Comparison of ENCODE assay signal across 19 cellular contexts in the genomic region with DNA sequence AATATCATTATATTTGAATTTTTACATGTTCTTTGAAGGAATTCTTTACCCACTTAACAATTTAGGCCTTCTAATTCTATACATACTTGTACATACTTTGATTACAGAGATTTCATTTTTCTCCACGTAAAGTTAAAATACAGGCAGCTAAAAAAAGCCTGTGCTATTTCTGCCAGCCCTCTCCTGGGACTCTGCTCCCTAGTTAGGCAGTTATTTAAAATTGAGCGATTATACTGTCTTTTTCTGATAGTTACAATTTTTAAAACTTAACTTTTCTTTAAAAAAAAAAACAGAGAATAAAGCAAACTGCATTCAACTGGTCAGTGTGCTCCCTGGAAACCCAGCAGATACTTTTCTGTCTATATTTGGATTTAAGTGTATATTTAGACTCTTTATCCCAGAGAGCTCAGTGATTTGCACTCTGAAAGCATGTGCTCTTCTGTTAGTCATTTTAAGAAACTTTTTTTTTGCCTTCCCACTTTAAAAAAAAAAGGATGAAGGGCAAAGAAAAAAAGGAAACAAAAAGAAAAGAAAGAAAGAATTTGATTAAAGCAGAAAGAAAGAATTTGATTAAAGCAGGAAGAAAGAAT. TPM values are rescaled to one million over a fixed set of nuclear protein-coding genes. Genes with fewer than 3 reads are reported as not detected.
DNase-seq lines count a peak whose midpoint lies in the region; ATAC-seq and TF ChIP-seq lines count a peak whose summit lies in the region.
"Had no signal": no experiment of that assay in that cellular context is flagged by ENCODE, and none has a peak within 500 bp of the region (broad histone marks: within the 10 kb centered on the region; RNA-seq: fewer than 3 reads in every experiment).

No MANE protein-coding gene starts in this region.

- no peaks in the 10 kb centered on the region for H3K27me3 ChIP-seq in BLaER1 treated with 17β-estradiol and CSF1 and Interleukin-3, amounts not matched to agents 10 nM and 100 nM
- peaks cover 2% of the 10 kb centered on the region for H3K27me3 ChIP-seq in IMR-90 (ENCODE audit: control insufficient read depth, insufficient read depth, low read length)
- no peaks in the 10 kb centered on the region for H3K27me3 ChIP-seq in brain microvascular endothelial cell (replicated peaks)
- no peaks in the 10 kb centered on the region for H3K27me3 ChIP-seq in mesenchymal stem cell (ENCODE audit: control insufficient read depth in 1 of 2, insufficient read depth in 1 of 2, low read length in 2 of 2)
- no peaks in the 10 kb centered on the region for H3K27me3 ChIP-seq in uterus
- no peaks in the 10 kb centered on the region for H3K27me3 ChIP-seq in prostate gland (replicated peaks; ENCODE audit: insufficient read depth)
- H3K27me3 ChIP-seq: foreskin keratinocyte, testis had no signal

- H3K23ac ChIP-seq in IMR-90 (ENCODE audit: low read depth, low read length) (no peak overlapping the region), mesenchymal stem cell (ENCODE audit: low read length in 2 of 2) (no peak overlapping the region)

- H2BK15ac ChIP-seq in IMR-90 (ENCODE audit: low read depth, low read length) (no peak overlapping the region), mesenchymal stem cell (ENCODE audit: low read depth, poor library complexity, severe bottlenecking) (no peak overlapping the region)

- H4K8ac ChIP-seq in IMR-90 (ENCODE audit: low read depth in 2 of 2, low read length in 2 of 2) (no peak overlapping the region), mesenchymal stem cell (ENCODE audit: low read length) (no peak overlapping the region)

- H3K18ac ChIP-seq in IMR-90 (ENCODE audit: low read depth, low read length) = no peak overlapping the region
- H3K18ac ChIP-seq in mesenchymal stem cell (ENCODE audit: low read depth in 1 of 2, low read length in 2 of 2) = no peak overlapping the region

- H4K5ac ChIP-seq in IMR-90 (ENCODE audit: low read depth, low read length) = no peak overlapping the region

- H3K4me1 ChIP-seq in BLaER1 treated with 17β-estradiol and CSF1 and Interleukin-3, amounts not matched to agents 10 nM and 100 nM = peaks cover 22 to 73% (median 47%) of the 10 kb centered on the region in 10 experiments
- peaks cover 4% of the 10 kb centered on the region for H3K4me1 ChIP-seq in IMR-90 (ENCODE audit: control insufficient read depth, insufficient read depth, low read length)
- no peaks in the 10 kb centered on the region for H3K4me1 ChIP-seq in mesenchymal stem cell (ENCODE audit: control insufficient read depth, insufficient read depth, low read depth, low read length)
- no peaks in the 10 kb centered on the region for H3K4me1 ChIP-seq in uterus
- H3K4me1 ChIP-seq in prostate gland (replicated peaks) = no peaks in the 10 kb centered on the region
- H3K4me1 ChIP-seq: foreskin keratinocyte, testis had no signal

- no peaks in the 10 kb centered on the region for H3K9me1 ChIP-seq in IMR-90 (ENCODE audit: insufficient read depth, low read length)

- no peak overlapping the region for H2BK12ac ChIP-seq in mesenchymal stem cell (ENCODE audit: low read length in 2 of 2)

- TF ChIP-seq RAD21 in IMR-90 (IDR thresholded peaks at IDR 0.05; ENCODE audit: low read length) = no peak

- H3K4me3 ChIP-seq in BLaER1 treated with 17β-estradiol and CSF1 and Interleukin-3, amounts not matched to agents 10 nM and 100 nM = peak overlapping the region in 2 of 10 experiments; percentile 16 to 37; a peak in 2 of 20 replicates
- H3K4me3 ChIP-seq in IMR-90 (ENCODE audit: insufficient read depth, low read depth, low read length) = no peak overlapping the region
- H3K4me3 ChIP-seq in brain microvascular endothelial cell (ENCODE audit: low read depth, low read length) = no peak overlapping the region
- H3K4me3 ChIP-seq in mesenchymal stem cell (ENCODE audit: insufficient read depth in 1 of 2, low read depth in 1 of 2, low read length in 2 of 2) = peak overlapping the region in 1 of 2 experiments; percentile 38
- no peak overlapping the region for H3K4me3 ChIP-seq in uterus
- H3K4me3 ChIP-seq in prostate gland = no peak overlapping the region
- H3K4me3 ChIP-seq: GM12878, lung, testis had no signal

- no peak overlapping the region for H2AK9ac ChIP-seq in IMR-90 (replicated peaks; ENCODE audit: low read depth, low read length, poor library complexity)

- in situ Hi-C loops in IMR-90 (cut with MboI; ENCODE audit: low sequenced_read_pairs) = no loop called here
- in situ Hi-C loops in brain microvascular endothelial cell (cut with HindIII; ENCODE audit: low pct_ligation_motif_present, low sequenced_read_pairs) = no loop called here

- H2AK5ac ChIP-seq in IMR-90 (ENCODE audit: low read depth, low read length) (no peak overlapping the region), mesenchymal stem cell (ENCODE audit: low read length, severe bottlenecking) (no peak overlapping the region)

- H3K9me3 ChIP-seq in BLaER1 treated with 17β-estradiol and CSF1 and Interleukin-3, amounts not matched to agents 10 nM and 100 nM (replicated peaks in 1 of 11) = 0 out of 22 replicates have a peak, but pooled peaks cover 0 to 6% (median 0%) of the 10 kb centered on the region in 11 experiments
- H3K9me3 ChIP-seq in IMR-90 (ENCODE audit: control insufficient read depth, insufficient read depth, low read length) (no peaks in the 10 kb centered on the region), mesenchymal stem cell (ENCODE audit: control insufficient read depth, low read length) (no peaks in the 10 kb centered on the region), uterus (no peaks in the 10 kb centered on the region), prostate gland (no peaks in the 10 kb centered on the region)
- H3K9me3 ChIP-seq: testis had no signal

- no peak overlapping the region for H3K56ac ChIP-seq in IMR-90 (ENCODE audit: extremely low read depth, insufficient read depth, low read length)

- no peaks in the 10 kb centered on the region for H4K20me1 ChIP-seq in BLaER1 treated with 17β-estradiol and CSF1 and Interleukin-3, amounts not matched to agents 10 nM and 100 nM
- no peaks in the 10 kb centered on the region for H4K20me1 ChIP-seq in IMR-90 (ENCODE audit: insufficient read depth, low read length)

- no peak overlapping the region for H3K14ac ChIP-seq in IMR-90 (replicated peaks; ENCODE audit: low read depth, low read length)
- H3K14ac ChIP-seq in mesenchymal stem cell (ENCODE audit: low read length in 2 of 2) = no peak overlapping the region

- no peak overlapping the region for H2AFZ ChIP-seq in IMR-90 (replicated peaks; ENCODE audit: low read length, poor library complexity)
- no peak overlapping the region for H2AFZ ChIP-seq in mesenchymal stem cell (ENCODE audit: low read depth, low read length)

- no peak for TF ChIP-seq CTCF in IMR-90 (conservative IDR thresholded peaks at IDR 0.05; ENCODE audit: low read depth, low read length)
- no peak for TF ChIP-seq CTCF in brain microvascular endothelial cell (IDR thresholded peaks at IDR 0.05; ENCODE audit: low read depth, low read length, missing control alignments)
- no peak for TF ChIP-seq CTCF in uterus (IDR thresholded peaks at IDR 0.05)
- TF ChIP-seq CTCF in prostate gland (IDR thresholded peaks at IDR 0.05) = no peak

- TF ChIP-seq POLR2A in IMR-90 (IDR thresholded peaks at IDR 0.05; ENCODE audit: low read depth, low read length) (no peak), uterus (IDR thresholded peaks at IDR 0.05) (no peak), prostate gland (IDR thresholded peaks at IDR 0.05) (no peak)

- H3K4me2 ChIP-seq in BLaER1 treated with 17β-estradiol and CSF1 and Interleukin-3, amounts not matched to agents 10 nM and 100 nM = peak overlapping the region; percentile 28 to 80 (median 60); a peak in 20 of 22 replicates
- H3K4me2 ChIP-seq in IMR-90 (ENCODE audit: low read depth, low read length) (no peak overlapping the region), mesenchymal stem cell (ENCODE audit: low read length, poor library complexity, severe bottlenecking) (no peak overlapping the region)

- H3K9ac ChIP-seq in BLaER1 treated with 17β-estradiol and CSF1 and Interleukin-3, amounts not matched to agents 10 nM and 100 nM = peak overlapping the region in 7 of 11 experiments; percentile 3 to 58 (median 48); a peak in 9 of 22 replicates
- H3K9ac ChIP-seq in IMR-90 (ENCODE audit: low read depth, low read length) (no peak overlapping the region), mesenchymal stem cell (ENCODE audit: low read length) (peak overlapping the region; percentile 87)

- H4K91ac ChIP-seq in IMR-90 (ENCODE audit: insufficient read depth, low read depth, low read length) (no peak overlapping the region), mesenchymal stem cell (ENCODE audit: low read length) (no peak overlapping the region)

- H3K79me1 ChIP-seq in IMR-90 (ENCODE audit: low read depth in 1 of 2, low read length in 2 of 2) (no peaks in the 10 kb centered on the region), mesenchymal stem cell (replicated peaks; ENCODE audit: low read length, poor library complexity, severe bottlenecking) (no peaks in the 10 kb centered on the region)

- H2BK5ac ChIP-seq in IMR-90 (ENCODE audit: low read depth, low read length, poor library complexity, severe bottlenecking) = no peak overlapping the region
- H2BK5ac ChIP-seq in mesenchymal stem cell (ENCODE audit: low read depth, low read length, poor library complexity, severe bottlenecking) = no peak overlapping the region

- H3K4ac ChIP-seq in IMR-90 (ENCODE audit: low read depth, low read length) (no peak overlapping the region), mesenchymal stem cell (ENCODE audit: low read depth in 1 of 2, low read length in 2 of 2) (no peak overlapping the region)

- H3K36me3 ChIP-seq in BLaER1 treated with 17β-estradiol and CSF1 and Interleukin-3, amounts not matched to agents 10 nM and 100 nM = no peaks in the 10 kb centered on the region
- no peaks in the 10 kb centered on the region for H3K36me3 ChIP-seq in IMR-90 (ENCODE audit: control insufficient read depth, insufficient read depth, low read length)
- no peaks in the 10 kb centered on the region for H3K36me3 ChIP-seq in brain microvascular endothelial cell (replicated peaks)
- no peaks in the 10 kb centered on the region for H3K36me3 ChIP-seq in mesenchymal stem cell (ENCODE audit: control insufficient read depth in 1 of 2, insufficient read depth in 2 of 2, low read depth in 1 of 2, low read length in 2 of 2)
- H3K36me3 ChIP-seq in uterus = no peaks in the 10 kb centered on the region
- no peaks in the 10 kb centered on the region for H3K36me3 ChIP-seq in prostate gland

- dilution Hi-C loops in IMR-90 (cut with HindIII; ENCODE audit: low sequenced_read_pairs, unreplicated experiment) = no loop called here

- intact Hi-C loops in IMR-90 (cut with micrococcal nuclease) = no loop called here
- intact Hi-C loops in uterus (cut with DNase I; ENCODE audit: low total_unique reads) = no loop called here
- intact Hi-C loops in prostate gland (cut with DNase I) = no loop called here

- peak overlapping the region in 7 of 11 experiments; percentile 18 to 65 (median 39); a peak in 11 of 22 replicates for H3K27ac ChIP-seq in BLaER1 treated with 17β-estradiol and CSF1 and Interleukin-3, amounts not matched to agents 10 nM and 100 nM
- H3K27ac ChIP-seq in IMR-90 (ENCODE audit: insufficient read depth, low read length) (no peak overlapping the region), brain microvascular endothelial cell (peak overlapping the region; percentile 71), mesenchymal stem cell (ENCODE audit: low read length, poor library complexity, severe bottlenecking) (peak overlapping the region; percentile 90), uterus (peak overlapping the region in 1 of 2 donors; percentile 14), prostate gland (no peak overlapping the region)
- H3K27ac ChIP-seq: foreskin keratinocyte, testis had no signal

- H2BK20ac ChIP-seq in IMR-90 (ENCODE audit: low read depth, low read length) = no peak overlapping the region

- no TSS peak for BruUV-seq in IMR-90 (replicated peaks; lab: Mats Ljungman, UMichigan)

- ATAC-seq in IMR-90 (ENCODE audit: low read depth) = 0 out of 2 replicates have a peak, but pooled peaks have one; percentile 61
- ATAC-seq in HG02870 (IDR thresholded peaks at IDR 0.05; ENCODE audit: unreplicated experiment) = no peak
- ATAC-seq: GM12878 had no signal

- WGBS in IMR-90 (ENCODE audit: extremely low coverage in 2 of 2, insufficient read length in 1 of 2), 2 experiments = no CpG with 5 or more reads among the region's 2 CpGs
- 38% methylated on average over 1 of the region's 2 CpGs for WGBS in mesenchymal stem cell
- 60% methylated on average over 2 of the region's 2 CpGs for WGBS in prostate gland

- POLR2A ChIA-PET in IMR-90 (lab: Charles Lee; ENCODE audit: unreplicated experiment) = no interaction called here

- DNase-seq in IMR-90 (peak; percentile 12), brain microvascular endothelial cell (no peak), mesenchymal stem cell (no peak), uterus (no peak), UCSD-AML1 (lab: John Stamatoyannopoulos, UW; ENCODE audit: unreplicated experiment) (no peak), prostate gland (ENCODE audit: low spot score) (no peak)
- DNase-seq: activated CD4-positive, alpha-beta T cell treated with anti-CD3 and anti-CD28 coated beads for 36 hours; activated CD8-positive, alpha-beta memory T cell treated with anti-CD3 and anti-CD28 coated beads, Interleukin-2, amount 10 ng/mL, durations not matched to agents 7 days and 5 days; CD4-positive, alpha-beta memory T cell; DMS53; hippocampal formation; NCI-H524; nucleus accumbens; testis had no signal

- H2BK120ac ChIP-seq in IMR-90 (ENCODE audit: low read depth, low read length) (no peak overlapping the region), mesenchymal stem cell (ENCODE audit: low read depth, low read length) (no peak overlapping the region)

- CTCF ChIA-PET in IMR-90 (lab: Yijun Ruan, JAX) = interaction anchor here (0.6 to 0.7 kb wide), 2 partner anchors 17 to 73 kb away, joined by 3 to 7 read pairs; no protein-coding TSS in a partner anchor

RNA-seq across cellular contexts. Expression of gene FAM241A, which starts 18.1 kb away (rescaled TPM):
- total RNA-seq in IMR-90 (2012; rRNA removed) (under 0.01 and 0.28 TPM in 2 replicates), uterus (1 to 10 TPM; 2.3 to 8.5 (median 3.5) TPM), prostate gland (1 to 10 TPM; 3.6 to 3.7 TPM)
- 0.19 and 0.24 TPM in 2 replicates for polyA plus RNA-seq in IMR-90 (2012; rRNA removed)
- polyA plus RNA-seq in IMR-90 (2012; cell fraction: cytosol; rRNA removed) = 0.12 and 0.45 TPM in 2 replicates
- polyA plus RNA-seq in IMR-90 (2012; cell fraction: nucleus; rRNA removed; ENCODE audit: low replicate concordance) = 0.04 and 0.14 TPM in 2 replicates
- polyA plus RNA-seq in mesenchymal stem cell (2013, experiment 1 of 2) = 2.3 TPM
- 2.5 TPM for polyA plus RNA-seq in mesenchymal stem cell (2013, experiment 2 of 2)

Comparison
In these comparisons a context has a peak if more than half of its experiments do, and no peak if none do; other contexts are left out.
1. H3K27ac ChIP-seq: peak in BLaER1 treated with 17β-estradiol and CSF1 and Interleukin-3, amounts not matched to agents 10 nM and 100 nM (7 of 11), brain microvascular endothelial cell (single experiment) and mesenchymal stem cell (single experiment); none in IMR-90 (single experiment) and prostate gland (0 of 2).
2. H3K4me2 ChIP-seq: peak in BLaER1 treated with 17β-estradiol and CSF1 and Interleukin-3, amounts not matched to agents 10 nM and 100 nM (11 of 11); none in IMR-90 (single experiment) and mesenchymal stem cell (single experiment).